12 cellular contexts compared by ENCODE assay signal in the genomic region with DNA sequence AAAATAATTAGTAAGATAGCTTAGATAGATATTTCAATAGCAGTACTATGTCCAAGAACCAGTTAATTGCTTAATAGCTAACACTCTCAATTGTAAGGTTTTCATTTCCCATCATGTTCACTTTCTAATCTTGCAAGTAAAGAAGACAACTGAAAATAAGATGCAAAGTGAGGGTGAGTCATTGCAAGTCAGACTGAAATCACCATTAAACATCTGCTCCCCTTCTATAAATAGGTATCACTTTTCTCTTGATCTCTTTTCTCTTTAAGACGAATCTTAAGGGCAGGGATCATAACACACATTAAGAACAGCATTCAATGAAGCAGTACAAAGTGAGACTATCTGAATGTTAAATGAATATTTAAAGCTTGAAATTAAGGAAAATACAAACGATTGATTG. TPM values are rescaled to one million over a fixed set of nuclear protein-coding genes. Genes with fewer than 3 reads are reported as not detected.
DNase-seq lines count a peak whose midpoint lies in the region; TF ChIP-seq lines count a peak whose summit lies in the region.
"Had no signal": no experiment of that assay in that cellular context is flagged by ENCODE, and none has a peak within 500 bp of the region (broad histone marks: within the 10 kb centered on the region; RNA-seq: fewer than 3 reads in every experiment).

No MANE protein-coding gene starts in this region.

- peaks cover 20% of the 10 kb centered on the region for H3K79me2 ChIP-seq in Karpas-422 (ENCODE audit: low read length)

- H2AFZ ChIP-seq in Karpas-422 (ENCODE audit: low read length) = no peak overlapping the region

- TF ChIP-seq CTCF in dorsolateral prefrontal cortex (IDR thresholded peaks at IDR 0.05 in 54 of 56, conservative IDR thresholded peaks at IDR 0.05 in 2 of 56; ENCODE audit: low read depth in 1 of 56, partially characterized antibody in 56 of 56) = no peak

- H3K4me3 ChIP-seq in Karpas-422 (ENCODE audit: low read length) = no peak overlapping the region
- H3K4me3 ChIP-seq in dorsolateral prefrontal cortex = no peak overlapping the region
- H3K4me3 ChIP-seq in CD8-positive, alpha-beta memory T cell (ENCODE audit: low read length) = no peak overlapping the region
- H3K4me3 ChIP-seq: smooth muscle cell had no signal

- H3K4me1 Mint-ChIP-seq in CD8-positive, alpha-beta memory T cell = no peaks in the 10 kb centered on the region
- peaks cover 12% of the 10 kb centered on the region for H3K4me1 Mint-ChIP-seq in activated CD4-positive, alpha-beta T cell treated with anti-CD3 and anti-CD28 coated beads, Interleukin-2, amount 10 ng/mL, durations not matched to agents 7 days and 5 days

- no peaks in the 10 kb centered on the region for H3K27me3 ChIP-seq in Karpas-422 (ENCODE audit: low read length)
- H3K27me3 ChIP-seq in dorsolateral prefrontal cortex = no peaks in the 10 kb centered on the region
- no peaks in the 10 kb centered on the region for H3K27me3 ChIP-seq in CD8-positive, alpha-beta memory T cell (ENCODE audit: insufficient read depth, low read length, poor library complexity, severe bottlenecking)

- no peaks in the 10 kb centered on the region for H3K27me3 Mint-ChIP-seq in CD8-positive, alpha-beta memory T cell
- no peaks in the 10 kb centered on the region for H3K27me3 Mint-ChIP-seq in activated CD4-positive, alpha-beta T cell treated with anti-CD3 and anti-CD28 coated beads, Interleukin-2, amount 10 ng/mL, durations not matched to agents 7 days and 5 days

- no peaks in the 10 kb centered on the region for H3K9me3 ChIP-seq in Karpas-422 (ENCODE audit: low read length)
- no peaks in the 10 kb centered on the region for H3K9me3 ChIP-seq in CD8-positive, alpha-beta memory T cell (ENCODE audit: low read length)

- H3K4me3 Mint-ChIP-seq in CD8-positive, alpha-beta memory T cell = no peak overlapping the region
- no peak overlapping the region for H3K4me3 Mint-ChIP-seq in activated CD4-positive, alpha-beta T cell treated with anti-CD3 and anti-CD28 coated beads, Interleukin-2, amount 10 ng/mL, durations not matched to agents 7 days and 5 days

- no peak overlapping the region for H3K4me2 ChIP-seq in Karpas-422 (ENCODE audit: low read depth, low read length, poor library complexity, severe bottlenecking)
- H3K4me2 ChIP-seq: smooth muscle cell had no signal

- 0 out of 2 replicates have a peak, but pooled peaks cover 4% of the 10 kb centered on the region for H4K20me1 ChIP-seq in Karpas-422 (ENCODE audit: insufficient read depth, low read depth, low read length)

- no peaks in the 10 kb centered on the region for H3K9me3 Mint-ChIP-seq in CD8-positive, alpha-beta memory T cell
- no peaks in the 10 kb centered on the region for H3K9me3 Mint-ChIP-seq in activated CD4-positive, alpha-beta T cell treated with anti-CD3 and anti-CD28 coated beads, Interleukin-2, amount 10 ng/mL, durations not matched to agents 7 days and 5 days

- intact Hi-C loops in dorsolateral prefrontal cortex (cut with DNase I) = no loop called here

- H3K9me2 ChIP-seq in Karpas-422 (replicated peaks; ENCODE audit: insufficient read depth, low read length) = no peaks in the 10 kb centered on the region

- H3K27ac Mint-ChIP-seq in CD8-positive, alpha-beta memory T cell = no peak overlapping the region
- no peak overlapping the region for H3K27ac Mint-ChIP-seq in activated CD4-positive, alpha-beta T cell treated with anti-CD3 and anti-CD28 coated beads, Interleukin-2, amount 10 ng/mL, durations not matched to agents 7 days and 5 days

- peaks cover 73% of the 10 kb centered on the region for H3K36me3 ChIP-seq in Karpas-422 (ENCODE audit: insufficient read depth, low read length)
- peaks cover 83% of the 10 kb centered on the region for H3K36me3 ChIP-seq in CD8-positive, alpha-beta memory T cell (ENCODE audit: insufficient read depth, low read length)

- CTCF ChIA-PET in CD8-positive, alpha-beta memory T cell (lab: Charles Lee) = no interaction called here
- CTCF ChIA-PET in activated CD4-positive, alpha-beta T cell treated with anti-CD3 and anti-CD28 coated beads, Interleukin-2, amount 10 ng/mL, durations not matched to agents 7 days and 5 days (lab: Charles Lee) = interaction anchor here (0.9 kb wide), 1 partner anchor 10 kb away, joined by 3 read pairs; no protein-coding TSS in a partner anchor

- POLR2A ChIA-PET in CD8-positive, alpha-beta memory T cell (lab: Charles Lee) = no interaction called here
- POLR2A ChIA-PET in activated CD4-positive, alpha-beta T cell treated with anti-CD3 and anti-CD28 coated beads, Interleukin-2, amount 10 ng/mL, durations not matched to agents 7 days and 5 days (lab: Charles Lee) = no interaction called here

- peaks cover 16% of the 10 kb centered on the region for H3K4me1 ChIP-seq in Karpas-422 (ENCODE audit: low read length)
- no peaks in the 10 kb centered on the region for H3K4me1 ChIP-seq in CD8-positive, alpha-beta memory T cell (ENCODE audit: insufficient read depth, low read length)

- DNase-seq in DMS 273 (lab: John Stamatoyannopoulos, UW; ENCODE audit: unreplicated experiment) = peak; percentile 70
- DNase-seq in GM19240 (ENCODE audit: insufficient read length, low spot score) = peak; percentile 13
- DNase-seq in Karpas-422 = no peak
- DNase-seq in dorsolateral prefrontal cortex = no peak
- DNase-seq in NCI-H446 (lab: John Stamatoyannopoulos, UW) = no peak
- no peak for DNase-seq in CD8-positive, alpha-beta memory T cell
- DNase-seq in activated CD4-positive, alpha-beta T cell treated with anti-CD3 and anti-CD28 coated beads, Interleukin-2, amount 10 ng/mL, durations not matched to agents 7 days and 5 days = no peak
- no peak for DNase-seq in SKM-1 (lab: John Stamatoyannopoulos, UW; ENCODE audit: unreplicated experiment)
- DNase-seq: activated CD8-positive, alpha-beta memory T cell treated with anti-CD3 and anti-CD28 coated beads, Interleukin-2, amount 50 U/mL, for 4 hours; NCI-H1048 had no signal

- H3K9ac ChIP-seq in Karpas-422 (ENCODE audit: low read length) = no peak overlapping the region

- H3K36me3 Mint-ChIP-seq in CD8-positive, alpha-beta memory T cell = peaks cover 20 to 97% (median 32%) of the 10 kb centered on the region in 3 donors
- H3K36me3 Mint-ChIP-seq in activated CD4-positive, alpha-beta T cell treated with anti-CD3 and anti-CD28 coated beads, Interleukin-2, amount 10 ng/mL, durations not matched to agents 7 days and 5 days (ENCODE audit: low read depth) = peaks cover 69% of the 10 kb centered on the region

- peak overlapping the region; percentile 35 for H3K27ac ChIP-seq in Karpas-422 (ENCODE audit: low read length)
- peak overlapping the region in 45 of 59 donors; percentile 3 to 85 (median 52) for H3K27ac ChIP-seq in dorsolateral prefrontal cortex
- H3K27ac ChIP-seq in CD8-positive, alpha-beta memory T cell (ENCODE audit: low read depth, low read length) = no peak overlapping the region
- H3K27ac ChIP-seq: epithelial cell of prostate had no signal

RNA-seq across cellular contexts. Expression of a gene that starts 40.4 kb away (rescaled TPM):
- 135 and 201 TPM in 2 replicates for total RNA-seq in Karpas-422 (2014; rRNA removed; shearing (Covaris generic); ENCODE audit: low replicate concordance)
- total RNA-seq in dorsolateral prefrontal cortex = 100 to 1,000 TPM; 143 to 247 (median 184) TPM
- 100 to 1,000 TPM; 110 to 112 TPM for total RNA-seq in CD8-positive, alpha-beta memory T cell
- 27.4 TPM for polyA plus RNA-seq in CD8-positive, alpha-beta memory T cell
- total RNA-seq in activated CD4-positive, alpha-beta T cell treated with anti-CD3 and anti-CD28 coated beads, Interleukin-2, amount 10 ng/mL, durations not matched to agents 7 days and 5 days = 100 to 1,000 TPM; 116 to 125 TPM

Comparison
In these comparisons a context has a peak if more than half of its experiments do, and no peak if none do; other contexts are left out.
1. DNase-seq: peak in DMS 273 (single experiment) and GM19240 (single experiment); none in Karpas-422 (single experiment), dorsolateral prefrontal cortex (0 of 10), NCI-H446 (0 of 2), CD8-positive, alpha-beta memory T cell (0 of 5), activated CD4-positive, alpha-beta T cell treated with anti-CD3 and anti-CD28 coated beads, Interleukin-2, amount 10 ng/mL, durations not matched to agents 7 days and 5 days (single experiment) and SKM-1 (single experiment).